ENCODE assay signal across 8 cellular contexts in the genomic region with DNA sequence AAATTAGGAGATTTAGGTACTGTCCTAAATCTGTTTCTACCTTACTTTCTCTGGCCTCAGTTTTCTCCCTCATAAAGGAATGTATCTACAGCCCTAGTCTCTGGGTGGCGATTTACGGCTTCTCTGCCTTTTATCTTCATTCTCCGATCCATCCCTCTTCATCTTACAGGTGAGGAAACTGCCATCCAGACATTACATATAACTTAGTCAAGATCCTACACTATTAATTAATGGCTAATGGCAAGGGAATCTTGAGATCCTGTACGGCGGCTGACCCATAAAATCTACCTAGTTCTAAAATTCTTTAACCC. TPM values are rescaled to one million over a fixed set of nuclear protein-coding genes. Genes with fewer than 3 reads are reported as not detected.
DNase-seq lines count a peak whose midpoint lies in the region; ATAC-seq and TF ChIP-seq lines count a peak whose summit lies in the region.

No MANE protein-coding gene starts in this region.

- DNase-seq in NT2/D1 (ENCODE audit: low read depth, low spot score) (no peak), epithelial cell of esophagus (ENCODE audit: low read depth) (no peak), prostate gland (ENCODE audit: low spot score) (no peak), KBM-7 (no peak), sciatic nerve (ENCODE audit: low spot score) (no peak), EL (no peak)

- no peak for TF ChIP-seq POLR2A in prostate gland (IDR thresholded peaks at IDR 0.05)

- in situ Hi-C loops in KBM-7 (cut with MboI; ENCODE audit: low pct_unique_long_range_greater_than_20kb, low sequenced_read_pairs) = no loop called here

- intact Hi-C loops in prostate gland (cut with DNase I) = loop anchor here (5.0 kb wide), 2 partner anchors 110 to 265 kb away; a partner anchor contains a TSS
- intact Hi-C loops in sciatic nerve (cut with DNase I) = no loop called here

- ATAC-seq in GM18502 (IDR thresholded peaks at IDR 0.05; ENCODE audit: poor library complexity, unreplicated experiment) (peak; percentile 5), HG03460 (IDR thresholded peaks at IDR 0.05; ENCODE audit: unreplicated experiment) (no peak), sciatic nerve (no peak)

- no peaks in the 10 kb centered on the region for H3K27me3 ChIP-seq in NT2/D1 (ENCODE audit: insufficient read depth, insufficient read length)
- H3K27me3 ChIP-seq in prostate gland (replicated peaks; ENCODE audit: insufficient read depth) = no peaks in the 10 kb centered on the region

- peak overlapping the region; percentile 76 to 82 for H3K27ac ChIP-seq in prostate gland

- no peak overlapping the region for H3K9ac ChIP-seq in NT2/D1 (ENCODE audit: insufficient read length, low read depth)

- H3K4me3 ChIP-seq in NT2/D1 (ENCODE audit: insufficient read length, low read depth) = peak overlapping the region; percentile 75
- H3K4me3 ChIP-seq in epithelial cell of esophagus (ENCODE audit: low read length) = peak overlapping the region; percentile 97
- H3K4me3 ChIP-seq in prostate gland = peak overlapping the region; percentile 77 to 96

- peaks cover 6% of the 10 kb centered on the region for H3K36me3 ChIP-seq in NT2/D1 (ENCODE audit: insufficient read depth, insufficient read length, low read length)
- peaks cover 0 to 3% of the 10 kb centered on the region in 2 donors for H3K36me3 ChIP-seq in prostate gland

- WGBS in prostate gland = 41% methylated on average over 5 of the region's 5 CpGs

- H3K9me3 ChIP-seq in NT2/D1 (ENCODE audit: insufficient read depth, low read length) = no peaks in the 10 kb centered on the region
- H3K9me3 ChIP-seq in prostate gland = no peaks in the 10 kb centered on the region

- H3K4me1 ChIP-seq in NT2/D1 (ENCODE audit: insufficient read depth, insufficient read length) (no peaks in the 10 kb centered on the region), prostate gland (replicated peaks) (no peaks in the 10 kb centered on the region)

- TF ChIP-seq CTCF in epithelial cell of esophagus (IDR thresholded peaks at IDR 0.05; ENCODE audit: insufficient read depth, low read depth, low read length, missing control alignments) (no peak), prostate gland (IDR thresholded peaks at IDR 0.05) (no peak)

RNA-seq across cellular contexts. Expression of a gene that starts 0.4 kb away (rescaled TPM):
- total RNA-seq in prostate gland (10 to 100 TPM; 13.0 to 18.1 TPM), sciatic nerve (72.0 TPM)

RNA-seq across cellular contexts. Expression of a gene that starts 12.6 kb away (rescaled TPM):
- total RNA-seq in prostate gland (1 to 10 TPM in 1 of 2 donors, under 1 TPM in 1; 0.23 to 1.1 TPM), sciatic nerve (3.1 TPM)
